In the genomic region with DNA sequence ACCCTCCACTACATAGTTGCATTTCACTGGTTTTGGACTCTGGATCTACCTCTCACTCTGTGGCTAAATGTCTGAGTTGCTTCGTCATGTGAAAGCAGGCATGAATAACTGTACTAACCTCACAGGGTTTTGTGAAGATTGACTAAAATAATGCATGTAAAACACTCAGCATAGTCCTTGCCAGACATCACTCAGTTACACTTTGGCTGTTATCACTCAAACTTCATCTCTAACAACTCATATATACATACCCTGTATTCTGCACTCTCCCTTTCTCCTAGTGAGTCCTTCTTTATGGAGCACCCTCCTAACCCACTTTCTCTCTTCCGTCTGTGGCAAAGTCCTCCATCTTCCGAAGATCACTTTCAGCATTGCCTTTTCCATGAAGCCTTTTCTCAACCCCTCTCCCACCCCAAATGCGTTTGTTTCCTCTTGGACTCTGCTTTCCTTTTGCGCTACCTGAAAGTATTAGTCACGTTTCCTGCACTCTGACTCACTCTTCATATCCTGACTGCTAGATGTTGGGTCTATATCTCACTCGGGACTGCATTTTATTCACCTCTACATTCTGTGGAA, we compare ENCODE assay signal across 1 cellular context.
TF ChIP-seq lines count a peak whose summit lies in the region.

No MANE protein-coding gene starts in this region.

TF ChIP-seq in WTC11, 78 proteins besides CTCF, POLR2A, EP300 and RAD21 (continued from another document):
- TF ChIP-seq, protein P1, sequence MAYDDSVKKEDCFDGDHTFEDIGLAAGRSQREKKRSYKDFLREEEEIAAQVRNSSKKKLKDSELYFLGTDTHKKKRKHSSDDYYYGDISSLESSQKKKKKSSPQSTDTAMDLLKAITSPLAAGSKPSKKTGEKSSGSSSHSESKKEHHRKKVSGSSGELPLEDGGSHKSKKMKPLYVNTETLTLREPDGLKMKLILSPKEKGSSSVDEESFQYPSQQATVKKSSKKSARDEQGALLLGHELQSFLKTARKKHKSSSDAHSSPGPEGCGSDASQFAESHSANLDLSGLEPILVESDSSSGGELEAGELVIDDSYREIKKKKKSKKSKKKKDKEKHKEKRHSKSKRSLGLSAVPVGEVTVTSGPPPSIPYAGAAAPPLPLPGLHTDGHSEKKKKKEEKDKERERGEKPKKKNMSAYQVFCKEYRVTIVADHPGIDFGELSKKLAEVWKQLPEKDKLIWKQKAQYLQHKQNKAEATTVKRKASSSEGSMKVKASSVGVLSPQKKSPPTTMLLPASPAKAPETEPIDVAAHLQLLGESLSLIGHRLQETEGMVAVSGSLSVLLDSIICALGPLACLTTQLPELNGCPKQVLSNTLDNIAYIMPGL (CRISPR knock-in tag; IDR thresholded peaks at IDR 0.05) = no peak
- no peak for TF ChIP-seq GRHL2 (CRISPR knock-in tag; IDR thresholded peaks at IDR 0.05; ENCODE audit: insufficient replicate concordance, severe bottlenecking)
